In genomic region chr15:96687388-96688107, GRCh38 we compare ENCODE assay signal across 27 cellular contexts.
"Had no signal": no experiment of that assay in that cellular context is flagged by ENCODE, and none has a peak within 500 bp of the region (broad histone marks: within the 10 kb centered on the region; RNA-seq: fewer than 3 reads in every experiment).

No MANE protein-coding gene starts in this region.

- DNase-seq: activated CD4-positive, alpha-beta T cell treated with anti-CD3 and anti-CD28 coated beads for 4 hours; activated CD4-positive, alpha-beta T cell treated with anti-CD3 and anti-CD28 coated beads, Interleukin-2, amount 50 U/mL, for 4 hours; activated effector memory CD4-positive, alpha-beta T cell treated with Interleukin-2 at 50 U/mL for 16 hours; activated naive CD4-positive, alpha-beta T cell treated with Interleukin-2 at 50 U/mL for 16 hours; activated T-cell treated with anti-CD3 and anti-CD28 coated beads for 4 hours; anterior cingulate cortex; body of pancreas; cerebellar nuclear complex; colonic mucosa; dorsolateral prefrontal cortex; effector memory CD4-positive, alpha-beta T cell; foreskin fibroblast; head of caudate nucleus; hippocampal formation; midbrain; naive thymus-derived CD4-positive, alpha-beta T cell; ovary; psoas muscle; stimulated activated CD4-positive, alpha-beta T cell treated with anti-CD3 and anti-CD28 coated beads, Interleukin-1b, Interleukin-23, amount 100 ng/mL, for 48 hours; stimulated activated CD4-positive, alpha-beta T cell treated with anti-CD3 and anti-CD28 coated beads, Interleukin-4, amount 100 ng/mL, for 4 hours; stimulated activated naive CD4-positive, alpha-beta T cell; tibial artery had no signal

- H3K27me3 Mint-ChIP-seq: activated naive CD8-positive, alpha-beta T cell had no signal

- H3K36me3 Mint-ChIP-seq: activated naive CD8-positive, alpha-beta T cell; naive thymus-derived CD4-positive, alpha-beta T cell had no signal

- H3K9me3 ChIP-seq: body of pancreas, colonic mucosa, ovary, psoas muscle, right atrium auricular region, suprapubic skin, tibial artery had no signal

- H3K27ac Mint-ChIP-seq: activated naive CD8-positive, alpha-beta T cell; naive thymus-derived CD4-positive, alpha-beta T cell had no signal

- H3K27ac ChIP-seq: body of pancreas, colonic mucosa, dorsolateral prefrontal cortex, ovary, psoas muscle, right atrium auricular region, suprapubic skin, tibial artery had no signal

- H3K4me3 ChIP-seq: body of pancreas, colonic mucosa, dorsolateral prefrontal cortex, ovary, psoas muscle, right atrium auricular region, smooth muscle cell, suprapubic skin, tibial artery had no signal

- H3K36me3 ChIP-seq: colonic mucosa, ovary, right atrium auricular region, suprapubic skin, tibial artery had no signal

- H3K4me1 ChIP-seq: body of pancreas, colonic mucosa, psoas muscle, right atrium auricular region, suprapubic skin, tibial artery had no signal

- H3K27me3 ChIP-seq: body of pancreas, colonic mucosa, ovary, right atrium auricular region, suprapubic skin, tibial artery had no signal

- H3K4me3 Mint-ChIP-seq: activated naive CD8-positive, alpha-beta T cell; naive thymus-derived CD4-positive, alpha-beta T cell had no signal

- H3K4me1 Mint-ChIP-seq: naive thymus-derived CD4-positive, alpha-beta T cell had no signal

- ATAC-seq: body of pancreas; esophagus mucosa; naive thymus-derived CD4-positive, alpha-beta T cell; psoas muscle had no signal
